In the genomic region with DNA sequence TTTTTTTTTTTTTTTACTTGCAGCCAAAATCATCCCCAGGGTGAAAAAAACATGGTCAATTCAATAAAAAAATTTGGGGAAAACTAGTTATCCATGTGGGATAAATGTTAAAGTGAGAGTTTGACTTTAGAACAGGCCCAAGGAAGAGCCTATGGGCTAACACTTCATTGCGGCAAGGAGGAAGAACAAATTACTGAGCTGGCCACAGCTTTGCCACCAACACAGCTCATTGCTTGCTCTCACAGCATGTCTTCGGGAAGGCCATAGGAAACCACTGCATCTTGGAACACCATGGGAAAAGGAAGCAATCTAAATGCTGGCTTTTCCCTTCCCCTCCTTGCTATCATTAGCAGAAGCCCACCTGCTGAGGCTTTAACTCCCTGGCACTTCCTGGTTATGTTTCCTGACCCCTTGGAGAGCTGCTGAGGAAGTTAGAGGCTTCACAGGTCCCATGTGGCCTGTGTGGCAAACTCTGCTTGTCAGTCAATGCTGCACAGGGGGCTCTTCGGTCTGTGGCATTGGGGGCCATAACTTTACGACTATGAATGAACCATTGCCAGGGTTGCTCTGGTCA, we compare ENCODE assay signal across 26 cellular contexts.
DNase-seq lines count a peak whose midpoint lies in the region; ATAC-seq, FAIRE-seq and TF ChIP-seq lines count a peak whose summit lies in the region.
"Had no signal": no experiment of that assay in that cellular context is flagged by ENCODE, and none has a peak within 500 bp of the region (broad histone marks: within the 10 kb centered on the region; RNA-seq: fewer than 3 reads in every experiment).

No MANE protein-coding gene starts in this region.

- no peak overlapping the region for H3K4me2 ChIP-seq in H1 (ENCODE audit: insufficient read depth in 1 of 2, low read depth in 2 of 2, low read length in 2 of 2)

- H3K9ac ChIP-seq in H1 (replicated peaks in 1 of 4; ENCODE audit: extremely low read depth in 1 of 4, low read depth in 3 of 4, low read length in 3 of 4): no peak overlapping the region

- H3K9me3 ChIP-seq in H1 (ENCODE audit: insufficient read depth in 2 of 2, low read depth in 1 of 2, low read length in 1 of 2): no peaks in the 10 kb centered on the region
- H3K9me3 ChIP-seq: adrenal gland, BE2C, esophagus squamous epithelium, gastrocnemius medialis, thyroid gland had no signal

- H3K4me1 ChIP-seq in H1 (replicated peaks in 1 of 4; ENCODE audit: control insufficient read depth in 3 of 4, insufficient read depth in 4 of 4, low read length in 3 of 4): no peaks in the 10 kb centered on the region
- H3K4me1 ChIP-seq: BE2C, gastrocnemius medialis, thyroid gland had no signal

- WGBS in H1 (ENCODE audit: extremely low coverage in 1 of 2, insufficient coverage in 1 of 2, insufficient read length in 1 of 2, insufficient replicate concordance in 2 of 2, low coverage in 1 of 2, low lambda C conversion rate in 2 of 2, missing lambda C conversion rate in 1 of 2), 2 experiments: 85% methylated on average over 4 of the region's 4 CpGs; no CpG with 5 or more reads in 1 of the 2 experiments

- no peak overlapping the region for H3K4ac ChIP-seq in H1 (replicated peaks; ENCODE audit: insufficient read length, low read depth, low read length)

- no peaks in the 10 kb centered on the region for H3K27me3 ChIP-seq in H1 (replicated peaks in 1 of 4; ENCODE audit: control insufficient read depth in 3 of 4, extremely low read depth in 1 of 4, insufficient read depth in 3 of 4, low read length in 3 of 4)
- H3K27me3 ChIP-seq: adrenal gland, brain microvascular endothelial cell, esophagus squamous epithelium, gastrocnemius medialis, thyroid gland had no signal

- FAIRE-seq in H1 (lab: Jason Lieb, UNC): no peak

- no peaks in the 10 kb centered on the region for H3K36me3 ChIP-seq in H1 (ENCODE audit: control insufficient read depth in 2 of 4, insufficient read depth in 4 of 4, low read length in 3 of 4)
- H3K36me3 ChIP-seq: adrenal gland, BE2C, brain microvascular endothelial cell, esophagus squamous epithelium, gastrocnemius medialis, thyroid gland had no signal

- H3K4me3 ChIP-seq in NB4 (ENCODE audit: low read depth, low read length) (no peak overlapping the region), H1 (ENCODE audit: extremely low read depth in 1 of 4, insufficient read depth in 2 of 4, low read depth in 3 of 4, low read length in 4 of 4) (no peak overlapping the region)
- H3K4me3 ChIP-seq: adrenal gland, esophagus squamous epithelium, gastrocnemius medialis, SK-N-MC, thyroid gland had no signal

- H2AK5ac ChIP-seq in H1 (ENCODE audit: low read depth, low read length): no peak overlapping the region

- no peak overlapping the region for H3K18ac ChIP-seq in H1 (ENCODE audit: extremely low read depth, low read length)

- no peak overlapping the region for H2BK12ac ChIP-seq in H1 (ENCODE audit: low read depth, low read length)

- H2AFZ ChIP-seq in H1 (ENCODE audit: low read length): no peak overlapping the region

- CTCF ChIA-PET in H1 (lab: Charles Lee; ENCODE audit: partially characterized antibody): interaction anchor here (0.7 to 1.8 kb wide), 6 partner anchors 12 to 478 kb away, joined by 3 to 10 read pairs (median 4); no protein-coding TSS in a partner anchor

- DNase-seq in SKM-1 treated with dmso at 0.1 percent for 144 hours (lab: John Stamatoyannopoulos, UW; ENCODE audit: unreplicated experiment) (peak; percentile 8), SKM-1 (lab: John Stamatoyannopoulos, UW; ENCODE audit: unreplicated experiment) (no peak), NB4 (ENCODE audit: low read depth) (peak; percentile 85), H1 (ENCODE audit: low read depth in 1 of 2, low spot score in 2 of 2) (no peak), posterior vena cava (ENCODE audit: low spot score) (no peak), NCI-H128 (lab: John Stamatoyannopoulos, UW; ENCODE audit: unreplicated experiment) (no peak)
- DNase-seq: activated CD4-positive, alpha-beta memory T cell treated with anti-CD3 and anti-CD28 coated beads for 36 hours; activated gamma-delta T cell treated with Interleukin-2 at 50 U/mL for 16 hours; adrenal gland; BE2C; brain microvascular endothelial cell; Calu3; effector memory CD8-positive, alpha-beta T cell; EL; esophagus squamous epithelium; gastrocnemius medialis; GOT3; mammary epithelial cell; NCI-H187; NCI-H446; stimulated activated CD4-positive, alpha-beta T cell treated with anti-CD3 and anti-CD28 coated beads, Interleukin-4, amount 100 ng/mL, for 24 hours; stimulated activated naive CD8-positive, alpha-beta T cell treated with anti-CD3 and anti-CD28 coated beads, Interleukin-15, Interleukin-2, amounts not matched to agents 100 U/mL and 50 U/mL, for 24 hours; thyroid gland had no signal

- POLR2A ChIA-PET in H1 (lab: Charles Lee; ENCODE audit: partially characterized antibody): no interaction called here

- TF ChIP-seq RAD21 in H1 (IDR thresholded peaks at IDR 0.05 in 1 of 2, conservative IDR thresholded peaks at IDR 0.05 in 1 of 2; ENCODE audit: low read depth in 2 of 2, low read length in 2 of 2): no peak

- no peaks in the 10 kb centered on the region for H3K23me2 ChIP-seq in H1 (ENCODE audit: low read depth, low read length)

- ATAC-seq in HG02588 (IDR thresholded peaks at IDR 0.05; ENCODE audit: unreplicated experiment) (no peak), HG02759 (IDR thresholded peaks at IDR 0.05; ENCODE audit: unreplicated experiment) (no peak)
- ATAC-seq: effector memory CD8-positive, alpha-beta T cell; gastrocnemius medialis; stimulated activated naive CD8-positive, alpha-beta T cell treated with anti-CD3 and anti-CD28 coated beads, Interleukin-15, Interleukin-2, amounts not matched to agents 100 U/mL and 50 U/mL, for 24 hours had no signal

- H3K79me1 ChIP-seq in H1 (ENCODE audit: low read depth, low read length): no peaks in the 10 kb centered on the region

- H2BK5ac ChIP-seq in H1 (ENCODE audit: low read depth, low read length): no peak overlapping the region

- H4K20me1 ChIP-seq in H1 (replicated peaks in 1 of 2; ENCODE audit: control insufficient read depth in 1 of 2, insufficient read depth in 2 of 2, low read length in 2 of 2): no peaks in the 10 kb centered on the region

- no peak overlapping the region for H4K91ac ChIP-seq in H1 (replicated peaks; ENCODE audit: insufficient read length, low read length)

- H3K23ac ChIP-seq in H1 (ENCODE audit: insufficient read length): no peak overlapping the region

- no peak overlapping the region for H3K14ac ChIP-seq in H1 (ENCODE audit: insufficient read length)

- H3K27ac ChIP-seq in H1 (ENCODE audit: low read depth, low read length): no peak overlapping the region
- H3K27ac ChIP-seq: adrenal gland, brain microvascular endothelial cell, esophagus squamous epithelium, gastrocnemius medialis, SK-N-MC, thyroid gland had no signal

- no peak for TF ChIP-seq EP300 in H1 (IDR thresholded peaks at IDR 0.05; ENCODE audit: borderline replicate concordance in 1 of 2, low read depth in 2 of 2, low read length in 2 of 2)

- 0 out of 2 replicates have a peak overlapping the region, but pooled peaks have one; percentile 5 for H2BK15ac ChIP-seq in H1 (ENCODE audit: low read length)

- H4K5ac ChIP-seq in H1 (ENCODE audit: insufficient read length, low read depth, low read length): no peak overlapping the region

- H2BK120ac ChIP-seq in H1 (replicated peaks; ENCODE audit: low read depth, low read length): no peak overlapping the region

- no peaks in the 10 kb centered on the region for H3K79me2 ChIP-seq in H1 (ENCODE audit: control insufficient read depth in 1 of 2, insufficient read depth in 2 of 2, low read length in 2 of 2)

- TF ChIP-seq POLR2A in NB4 (IDR thresholded peaks at IDR 0.05; ENCODE audit: extremely low read depth, insufficient read length) (no peak), H1 (IDR thresholded peaks at IDR 0.05; ENCODE audit: control extremely low read depth in 1 of 2, low read depth in 2 of 2, low read length in 2 of 2) (no peak)

- TF ChIP-seq CTCF in NB4 (IDR thresholded peaks at IDR 0.05; ENCODE audit: low read depth, low read length) (no peak), H1 (IDR thresholded peaks at IDR 0.05; ENCODE audit: control extremely low read depth in 1 of 3, insufficient read depth in 1 of 3, low read depth in 1 of 3, low read length in 3 of 3) (no peak)

- intact Hi-C loops in posterior vena cava (cut with DNase I): no loop called here

- H2BK20ac ChIP-seq in H1 (ENCODE audit: low read length): no peak overlapping the region

- no peak overlapping the region for H3K56ac ChIP-seq in H1 (replicated peaks; ENCODE audit: insufficient read length, low read depth, low read length)

- H4K8ac ChIP-seq in H1 (ENCODE audit: extremely low read depth, insufficient read depth, low read length): no peak overlapping the region

TF ChIP-seq in H1, 55 proteins besides CTCF, POLR2A, EP300 and RAD21 (continues in another document):
- no peak for TF ChIP-seq SIX5 (IDR thresholded peaks at IDR 0.05; ENCODE audit: low read depth, low read length)
- no peak for TF ChIP-seq BRCA1 (IDR thresholded peaks at IDR 0.05; ENCODE audit: low read depth, low read length)
- TF ChIP-seq HDAC2 (IDR thresholded peaks at IDR 0.05; ENCODE audit: borderline replicate concordance in 1 of 2, low read depth in 2 of 2, low read length in 2 of 2): no peak
- TF ChIP-seq ASH2L (IDR thresholded peaks at IDR 0.05; ENCODE audit: low read length): no peak
- no peak for TF ChIP-seq SIN3A (conservative IDR thresholded peaks at IDR 0.05 in 1 of 2, IDR thresholded peaks at IDR 0.05 in 1 of 2; ENCODE audit: low read depth in 1 of 2, low read length in 2 of 2)
- TF ChIP-seq MAFK (IDR thresholded peaks at IDR 0.05; ENCODE audit: low read depth, low read length): no peak
- no peak for TF ChIP-seq RFX5 (IDR thresholded peaks at IDR 0.05; ENCODE audit: borderline replicate concordance, low read depth, low read length)
- no peak for TF ChIP-seq KDM4A (IDR thresholded peaks at IDR 0.05; ENCODE audit: low read depth, low read length, severe bottlenecking)
- TF ChIP-seq TEAD4 (IDR thresholded peaks at IDR 0.05; ENCODE audit: low read depth, low read length): no peak
- TF ChIP-seq SAP30 (IDR thresholded peaks at IDR 0.05; ENCODE audit: insufficient read depth, insufficient replicate concordance, low read length): no peak
- TF ChIP-seq POLR2AphosphoS5 (IDR thresholded peaks at IDR 0.05; ENCODE audit: low read depth, low read length): no peak
- TF ChIP-seq CREB1 (IDR thresholded peaks at IDR 0.05): no peak
- TF ChIP-seq TCF12 (IDR thresholded peaks at IDR 0.05; ENCODE audit: low read depth, low read length): no peak
- no peak for TF ChIP-seq TAF1 (IDR thresholded peaks at IDR 0.05; ENCODE audit: low read depth, low read length)
- no peak for TF ChIP-seq CTBP2 (IDR thresholded peaks at IDR 0.05; ENCODE audit: borderline replicate concordance, insufficient read depth, insufficient read length, low read length)
- TF ChIP-seq SIRT6 (IDR thresholded peaks at IDR 0.05; ENCODE audit: low read length): no peak
- TF ChIP-seq, protein P1, sequence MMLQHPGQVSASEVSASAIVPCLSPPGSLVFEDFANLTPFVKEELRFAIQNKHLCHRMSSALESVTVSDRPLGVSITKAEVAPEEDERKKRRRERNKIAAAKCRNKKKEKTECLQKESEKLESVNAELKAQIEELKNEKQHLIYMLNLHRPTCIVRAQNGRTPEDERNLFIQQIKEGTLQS (IDR thresholded peaks at IDR 0.05; ENCODE audit: insufficient read depth, low read depth, low read length): no peak

Comparison
In these comparisons a context has a peak if more than half of its experiments do, and no peak if none do; other contexts are left out.
1. DNase-seq: peak in SKM-1 treated with dmso at 0.1 percent for 144 hours (single experiment) and NB4 (single experiment); none in SKM-1 (single experiment), H1 (0 of 2), posterior vena cava (single experiment) and NCI-H128 (single experiment).